ENCODE assay signal across 29 cellular contexts in genomic region chr7:157955383-157955999, GRCh38.
"Had no signal": no experiment of that assay in that cellular context is flagged by ENCODE, and none has a peak within 500 bp of the region (broad histone marks: within the 10 kb centered on the region; RNA-seq: fewer than 3 reads in every experiment).

No MANE protein-coding gene starts in this region.

- H3K9me3 ChIP-seq: adrenal gland, ascending aorta, mucosa of descending colon, right lobe of liver had no signal

- H3K4me1 Mint-ChIP-seq: activated T-helper 17 cell treated with anti-CD3 and anti-CD28 coated beads, Interleukin-2, amount 50 U/mL, for 72 hours; nephron progenitor cell; stimulated activated naive CD8-positive, alpha-beta T cell treated with anti-CD3 and anti-CD28 coated beads, Interleukin-15, amount 100 ng/mL, for 72 hours had no signal

- H3K36me3 Mint-ChIP-seq: activated naive CD8-positive, alpha-beta T cell had no signal

- H3K4me3 ChIP-seq: adrenal gland, ascending aorta, dorsolateral prefrontal cortex, esophagus muscularis mucosa, mucosa of descending colon, right lobe of liver, skin epidermis, tibial artery had no signal

- H3K9me3 Mint-ChIP-seq: activated T-helper 17 cell treated with anti-CD3 and anti-CD28 coated beads, Interleukin-2, amount 50 U/mL, for 72 hours; effector memory CD8-positive, alpha-beta T cell; stimulated activated naive CD8-positive, alpha-beta T cell treated with anti-CD3 and anti-CD28 coated beads, Interleukin-15, amount 100 ng/mL, for 72 hours; T-helper 2 cell treated with Interferon-gamma antibody and Interleukin-4, amounts not matched to agents 5 μg/mL and 100 μg/mL, for 36 hours had no signal

- H3K4me3 Mint-ChIP-seq: activated CD8-positive, alpha-beta T cell treated with anti-CD3 and anti-CD28 coated beads, Interleukin-2, amount 10 ng/mL, durations not matched to agents 7 days and 5 days; activated naive CD8-positive, alpha-beta T cell; activated T-helper 17 cell treated with anti-CD3 and anti-CD28 coated beads, Interleukin-2, amount 50 U/mL, for 72 hours; effector memory CD8-positive, alpha-beta T cell; nephron progenitor cell; stimulated activated naive CD8-positive, alpha-beta T cell treated with anti-CD3 and anti-CD28 coated beads, Interleukin-15, amount 100 ng/mL, for 72 hours; T-helper 2 cell treated with Interferon-gamma antibody and Interleukin-4, amounts not matched to agents 5 μg/mL and 100 μg/mL, for 36 hours had no signal

- ATAC-seq: activated CD8-positive, alpha-beta T cell treated with anti-CD3 and anti-CD28 coated beads, Interleukin-2, amount 10 ng/mL, durations not matched to agents 7 days and 5 days; activated T-helper 17 cell treated with anti-CD3 and anti-CD28 coated beads, Interleukin-2, amount 50 U/mL, for 72 hours; effector memory CD8-positive, alpha-beta T cell; left cardiac atrium; mucosa of descending colon; right lobe of liver; stimulated activated naive CD8-positive, alpha-beta T cell treated with anti-CD3 and anti-CD28 coated beads, Interleukin-15, amount 100 ng/mL, for 72 hours had no signal

- H3K4me1 ChIP-seq: adrenal gland, ascending aorta, esophagus muscularis mucosa, right lobe of liver, tibial artery had no signal

- H3K27ac ChIP-seq: adrenal gland, ascending aorta, brain microvascular endothelial cell, dorsolateral prefrontal cortex, esophagus muscularis mucosa, right lobe of liver, skin epidermis, tibial artery, WERI-Rb-1 had no signal

- H3K36me3 ChIP-seq: adrenal gland, ascending aorta, brain microvascular endothelial cell, esophagus muscularis mucosa, right lobe of liver, tibial artery, WERI-Rb-1 had no signal

- DNase-seq: activated CD4-positive, alpha-beta T cell treated with anti-CD3 and anti-CD28 coated beads for 1 hour; activated CD4-positive, alpha-beta T cell treated with anti-CD3 and anti-CD28 coated beads, Interleukin-2, amount 50 U/mL, for 1 hour; activated CD8-positive, alpha-beta T cell treated with anti-CD3 and anti-CD28 coated beads, Interleukin-2, amount 10 ng/mL, durations not matched to agents 7 days and 5 days; activated naive CD4-positive, alpha-beta T cell; activated T-cell treated with anti-CD3 and anti-CD28 coated beads, Interleukin-2, amount 50 U/mL, for 1 hour; adrenal gland; brain microvascular endothelial cell; central memory CD4-positive, alpha-beta T cell; effector memory CD8-positive, alpha-beta T cell; glutamatergic neuron; hypothalamus; islet precursor cell; left cardiac atrium; mesenchymal stem cell; nephron progenitor cell; nucleus accumbens; right lobe of liver; stimulated activated CD4-positive, alpha-beta T cell treated with anti-CD3 and anti-CD28 coated beads, Interleukin-1b, Interleukin-23, amount 100 ng/mL, for 48 hours; stimulated activated naive CD8-positive, alpha-beta T cell treated with anti-CD3 and anti-CD28 coated beads, Interleukin-15, amount 100 ng/mL, for 72 hours; tibial artery; WERI-Rb-1 had no signal

- H3K27me3 ChIP-seq: adrenal gland, ascending aorta, brain microvascular endothelial cell, right lobe of liver, tibial artery had no signal

- H3K27ac Mint-ChIP-seq: activated CD8-positive, alpha-beta T cell treated with anti-CD3 and anti-CD28 coated beads, Interleukin-2, amount 10 ng/mL, durations not matched to agents 7 days and 5 days; activated naive CD8-positive, alpha-beta T cell; activated T-helper 17 cell treated with anti-CD3 and anti-CD28 coated beads, Interleukin-2, amount 50 U/mL, for 72 hours; effector memory CD8-positive, alpha-beta T cell; nephron progenitor cell; stimulated activated naive CD8-positive, alpha-beta T cell treated with anti-CD3 and anti-CD28 coated beads, Interleukin-15, amount 100 ng/mL, for 72 hours; T-helper 2 cell treated with Interferon-gamma antibody and Interleukin-4, amounts not matched to agents 5 μg/mL and 100 μg/mL, for 36 hours had no signal
